Comparison of ENCODE assay signal across 17 cellular contexts in the genomic region with DNA sequence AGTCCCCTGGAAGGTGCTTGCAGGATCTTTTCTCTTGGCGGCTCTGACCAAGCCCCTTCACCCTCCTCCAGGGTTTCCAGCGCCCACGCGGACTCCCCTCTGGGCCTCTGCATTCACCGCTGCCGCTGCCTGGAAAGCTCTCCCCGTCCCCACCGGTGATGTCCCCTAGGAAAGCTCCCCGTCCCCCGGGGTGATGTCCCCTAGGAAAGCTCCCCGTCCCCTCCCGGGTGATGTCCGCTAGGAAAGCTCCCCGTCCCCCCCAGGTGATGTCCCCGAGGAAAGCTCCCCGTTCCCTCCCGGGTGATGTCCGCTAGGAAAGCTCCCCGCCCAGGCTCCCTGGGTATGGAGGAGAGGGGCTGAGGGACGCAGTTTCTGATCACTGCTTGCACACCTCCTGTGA. TPM values are rescaled to one million over a fixed set of nuclear protein-coding genes. Genes with fewer than 3 reads are reported as not detected.
A peak's percentile ranks its signal among the peaks of the same experiment; 100 is the strongest.
DNase-seq lines count a peak whose midpoint lies in the region; ATAC-seq lines count a peak whose summit lies in the region.
"Had no signal": no experiment of that assay in that cellular context is flagged by ENCODE, and none has a peak within 500 bp of the region (broad histone marks: within the 10 kb centered on the region; RNA-seq: fewer than 3 reads in every experiment).

No MANE protein-coding gene starts in this region.

- no peaks in the 10 kb centered on the region for H3K9me3 Mint-ChIP-seq in activated CD4-positive, alpha-beta memory T cell treated with anti-CD3 and anti-CD28 coated beads, Interleukin-2, amount 10 ng/mL, durations not matched to agents 7 days and 5 days
- H3K9me3 Mint-ChIP-seq in activated CD4-positive, alpha-beta memory T cell treated with anti-CD3 and anti-CD28 coated beads for 36 hours, result no peaks in the 10 kb centered on the region
- H3K9me3 Mint-ChIP-seq in CD4-positive, alpha-beta memory T cell, result peaks cover 0 to 2% (median 0%) of the 10 kb centered on the region in 8 donors
- H3K9me3 Mint-ChIP-seq in activated naive CD8-positive, alpha-beta T cell treated with anti-CD3 and anti-CD28 coated beads for 36 hours, result no peaks in the 10 kb centered on the region
- peaks cover 0 to 4% (median 0%) of the 10 kb centered on the region in 11 donors for H3K9me3 Mint-ChIP-seq in naive thymus-derived CD4-positive, alpha-beta T cell
- H3K9me3 Mint-ChIP-seq: activated T-cell treated with anti-CD3 and anti-CD28 coated beads, Interleukin-2, amount 50 U/mL, for 4 hours; naive B cell had no signal

- H3K27me3 Mint-ChIP-seq in activated CD4-positive, alpha-beta memory T cell treated with anti-CD3 and anti-CD28 coated beads, Interleukin-2, amount 10 ng/mL, durations not matched to agents 7 days and 5 days, result no peaks in the 10 kb centered on the region
- H3K27me3 Mint-ChIP-seq in activated CD4-positive, alpha-beta memory T cell treated with anti-CD3 and anti-CD28 coated beads for 36 hours, result no peaks in the 10 kb centered on the region
- no peaks in the 10 kb centered on the region for H3K27me3 Mint-ChIP-seq in CD4-positive, alpha-beta memory T cell
- no peaks in the 10 kb centered on the region for H3K27me3 Mint-ChIP-seq in activated naive CD8-positive, alpha-beta T cell treated with anti-CD3 and anti-CD28 coated beads for 36 hours
- H3K27me3 Mint-ChIP-seq in naive thymus-derived CD4-positive, alpha-beta T cell, result no peaks in the 10 kb centered on the region
- H3K27me3 Mint-ChIP-seq: naive B cell had no signal

- intact Hi-C loops in activated CD4-positive, alpha-beta memory T cell treated with anti-CD3 and anti-CD28 coated beads for 36 hours (cut with micrococcal nuclease), result no loop called here
- intact Hi-C loops in CD4-positive, alpha-beta memory T cell (cut with micrococcal nuclease), result no loop called here
- intact Hi-C loops in naive thymus-derived CD4-positive, alpha-beta T cell (cut with micrococcal nuclease), result no loop called here

- ATAC-seq in naive thymus-derived CD4-positive, alpha-beta T cell, result no peak
- no peak for ATAC-seq in HG03108 (IDR thresholded peaks at IDR 0.05; ENCODE audit: unreplicated experiment)
- no peak for ATAC-seq in HG02885 (IDR thresholded peaks at IDR 0.05; ENCODE audit: poor library complexity, unreplicated experiment)

- peak overlapping the region; percentile 99 for H3K27ac Mint-ChIP-seq in activated CD4-positive, alpha-beta memory T cell treated with anti-CD3 and anti-CD28 coated beads, Interleukin-2, amount 10 ng/mL, durations not matched to agents 7 days and 5 days
- no peak overlapping the region for H3K27ac Mint-ChIP-seq in activated CD4-positive, alpha-beta memory T cell treated with anti-CD3 and anti-CD28 coated beads for 36 hours
- peak overlapping the region; percentile 25 to 93 (median 88) for H3K27ac Mint-ChIP-seq in CD4-positive, alpha-beta memory T cell
- peak overlapping the region; percentile 88 for H3K27ac Mint-ChIP-seq in activated naive CD8-positive, alpha-beta T cell treated with anti-CD3 and anti-CD28 coated beads for 36 hours
- H3K27ac Mint-ChIP-seq in naive thymus-derived CD4-positive, alpha-beta T cell, result peak overlapping the region; percentile 8 to 94 (median 81)
- H3K27ac Mint-ChIP-seq: B cell had no signal

- no peak for DNase-seq in activated CD4-positive, alpha-beta memory T cell treated with anti-CD3 and anti-CD28 coated beads, Interleukin-2, amount 10 ng/mL, durations not matched to agents 7 days and 5 days
- no peak for DNase-seq in activated CD4-positive, alpha-beta memory T cell treated with anti-CD3 and anti-CD28 coated beads for 36 hours
- DNase-seq in CD4-positive, alpha-beta memory T cell, result no peak
- DNase-seq in activated naive CD8-positive, alpha-beta T cell treated with anti-CD3 and anti-CD28 coated beads for 36 hours, result no peak
- DNase-seq in naive thymus-derived CD4-positive, alpha-beta T cell, result peak in 1 of 9 donors; percentile 5
- DNase-seq in HuH-7 (ENCODE audit: low spot score), result no peak
- DNase-seq: activated CD4-positive, alpha-beta T cell treated with anti-CD3 and anti-CD28 coated beads, Interleukin-2, amount 50 U/mL, for 1 hour; activated T-cell treated with anti-CD3 and anti-CD28 coated beads, Interleukin-2, amount 50 U/mL, for 4 hours; mesenchymal stem cell; NCI-H226 had no signal

- H3K4me1 Mint-ChIP-seq in activated CD4-positive, alpha-beta memory T cell treated with anti-CD3 and anti-CD28 coated beads, Interleukin-2, amount 10 ng/mL, durations not matched to agents 7 days and 5 days, result peaks cover 71% of the 10 kb centered on the region
- peaks cover 50% of the 10 kb centered on the region for H3K4me1 Mint-ChIP-seq in activated CD4-positive, alpha-beta memory T cell treated with anti-CD3 and anti-CD28 coated beads for 36 hours (ENCODE audit: low read depth)
- peaks cover 44 to 81% (median 60%) of the 10 kb centered on the region in 4 donors for H3K4me1 Mint-ChIP-seq in CD4-positive, alpha-beta memory T cell
- H3K4me1 Mint-ChIP-seq in activated naive CD8-positive, alpha-beta T cell treated with anti-CD3 and anti-CD28 coated beads for 36 hours, result peaks cover 46% of the 10 kb centered on the region
- peaks cover 47 to 71% (median 60%) of the 10 kb centered on the region in 7 donors for H3K4me1 Mint-ChIP-seq in naive thymus-derived CD4-positive, alpha-beta T cell

- no peaks in the 10 kb centered on the region for H3K27me3 ChIP-seq in CD4-positive, alpha-beta memory T cell (ENCODE audit: insufficient read depth, low read length)
- no peaks in the 10 kb centered on the region for H3K27me3 ChIP-seq in naive thymus-derived CD4-positive, alpha-beta T cell (ENCODE audit: control insufficient read depth in 2 of 2, insufficient read depth in 2 of 2, low read length in 2 of 2)
- H3K27me3 ChIP-seq: pancreas had no signal

- POLR2A ChIA-PET in activated CD4-positive, alpha-beta memory T cell treated with anti-CD3 and anti-CD28 coated beads, Interleukin-2, amount 10 ng/mL, durations not matched to agents 7 days and 5 days (lab: Charles Lee), result interaction anchor here (0.8 to 8.6 kb wide), 11 partner anchors 10 to 95 kb away, joined by 3 to 119 read pairs (median 6); partner anchors contain the start of genes COX5B and ZAP70
- POLR2A ChIA-PET in activated CD4-positive, alpha-beta memory T cell treated with anti-CD3 and anti-CD28 coated beads for 36 hours (lab: Charles Lee), result interaction anchor here (1.1 to 4.4 kb wide), 4 partner anchors 13 to 28 kb away, joined by 3 to 26 read pairs (median 8); partner anchors contain the start of gene ZAP70
- POLR2A ChIA-PET in CD4-positive, alpha-beta memory T cell (lab: Charles Lee; ENCODE audit: partially characterized antibody), result interaction anchor here (0.8 to 14.2 kb wide), 9 partner anchors 11 to 78 kb away, joined by 3 to 284 read pairs (median 7); partner anchors contain the start of genes ACTR1B and ZAP70
- POLR2A ChIA-PET in naive thymus-derived CD4-positive, alpha-beta T cell (lab: Charles Lee), result interaction anchor here (0.6 to 2.8 kb wide), 7 partner anchors 11 to 59 kb away, joined by 3 to 8 read pairs (median 7); partner anchors contain the start of gene ZAP70

- H3K27ac ChIP-seq in CD4-positive, alpha-beta memory T cell (ENCODE audit: low read depth, low read length), result peak overlapping the region; percentile 48
- H3K27ac ChIP-seq in naive thymus-derived CD4-positive, alpha-beta T cell (ENCODE audit: low read depth, low read length), result peak overlapping the region; percentile 4
- H3K27ac ChIP-seq: A549, pancreas had no signal

- no peaks in the 10 kb centered on the region for H3K9me3 ChIP-seq in CD4-positive, alpha-beta memory T cell (ENCODE audit: control insufficient read depth in 1 of 2, low read length in 2 of 2)
- no peaks in the 10 kb centered on the region for H3K9me3 ChIP-seq in naive thymus-derived CD4-positive, alpha-beta T cell (ENCODE audit: control insufficient read depth in 2 of 3, low read length in 3 of 3)
- H3K9me3 ChIP-seq: A549, pancreas had no signal

- no peak overlapping the region for H3K4me3 Mint-ChIP-seq in activated CD4-positive, alpha-beta memory T cell treated with anti-CD3 and anti-CD28 coated beads, Interleukin-2, amount 10 ng/mL, durations not matched to agents 7 days and 5 days
- H3K4me3 Mint-ChIP-seq in activated CD4-positive, alpha-beta memory T cell treated with anti-CD3 and anti-CD28 coated beads for 36 hours, result no peak overlapping the region
- H3K4me3 Mint-ChIP-seq in CD4-positive, alpha-beta memory T cell, result peak overlapping the region in 1 of 8 donors; percentile 7
- no peak overlapping the region for H3K4me3 Mint-ChIP-seq in activated naive CD8-positive, alpha-beta T cell treated with anti-CD3 and anti-CD28 coated beads for 36 hours
- H3K4me3 Mint-ChIP-seq in naive thymus-derived CD4-positive, alpha-beta T cell, result peak overlapping the region in 1 of 10 donors; percentile 25
- H3K4me3 Mint-ChIP-seq: activated T-cell treated with anti-CD3 and anti-CD28 coated beads, Interleukin-2, amount 50 U/mL, for 4 hours; B cell; naive B cell had no signal

- CTCF ChIA-PET in activated CD4-positive, alpha-beta memory T cell treated with anti-CD3 and anti-CD28 coated beads, Interleukin-2, amount 10 ng/mL, durations not matched to agents 7 days and 5 days (lab: Charles Lee), result interaction anchor here (0.6 to 4.2 kb wide), 20 partner anchors 11 to 644 kb away, joined by 3 to 34 read pairs (median 6); partner anchors contain the start of gene ZAP70
- CTCF ChIA-PET in activated CD4-positive, alpha-beta memory T cell treated with anti-CD3 and anti-CD28 coated beads for 36 hours (lab: Charles Lee), result interaction anchor here (0.6 to 4.6 kb wide), 21 partner anchors 10 to 644 kb away, joined by 3 to 37 read pairs (median 5); partner anchors contain the start of genes ACTR1B and ZAP70
- CTCF ChIA-PET in CD4-positive, alpha-beta memory T cell (lab: Charles Lee; ENCODE audit: partially characterized antibody), result interaction anchor here (0.8 to 10.0 kb wide), 16 partner anchors 10 to 447 kb away, joined by 3 to 166 read pairs (median 6); partner anchors contain the start of gene ZAP70
- CTCF ChIA-PET in naive thymus-derived CD4-positive, alpha-beta T cell (lab: Charles Lee), result interaction anchor here (0.6 to 4.8 kb wide), 9 partner anchors 12 to 43 kb away, joined by 3 to 15 read pairs (median 3); no protein-coding TSS in a partner anchor

- peaks cover 39% of the 10 kb centered on the region for H3K36me3 ChIP-seq in CD4-positive, alpha-beta memory T cell (ENCODE audit: insufficient read depth, low read length)
- peaks cover 10 to 51% (median 13%) of the 10 kb centered on the region in 3 experiments for H3K36me3 ChIP-seq in naive thymus-derived CD4-positive, alpha-beta T cell (ENCODE audit: control insufficient read depth in 2 of 3, insufficient read depth in 3 of 3, low read length in 3 of 3)
- H3K36me3 ChIP-seq: pancreas had no signal

- H3K4me1 ChIP-seq in CD4-positive, alpha-beta memory T cell (ENCODE audit: insufficient read depth, low read length), result peaks cover 61% of the 10 kb centered on the region
- peaks cover 20 to 61% of the 10 kb centered on the region in 2 donors for H3K4me1 ChIP-seq in naive thymus-derived CD4-positive, alpha-beta T cell (ENCODE audit: control insufficient read depth in 2 of 2, insufficient read depth in 2 of 2, low read length in 2 of 2)
- H3K4me1 ChIP-seq: A549, pancreas had no signal

- peaks cover 68% of the 10 kb centered on the region for H3K36me3 Mint-ChIP-seq in activated CD4-positive, alpha-beta memory T cell treated with anti-CD3 and anti-CD28 coated beads, Interleukin-2, amount 10 ng/mL, durations not matched to agents 7 days and 5 days (ENCODE audit: low read depth)
- H3K36me3 Mint-ChIP-seq in activated CD4-positive, alpha-beta memory T cell treated with anti-CD3 and anti-CD28 coated beads for 36 hours, result peaks cover 35% of the 10 kb centered on the region
- peaks cover 33 to 49% of the 10 kb centered on the region in 2 donors for H3K36me3 Mint-ChIP-seq in CD4-positive, alpha-beta memory T cell
- peaks cover 49% of the 10 kb centered on the region for H3K36me3 Mint-ChIP-seq in activated naive CD8-positive, alpha-beta T cell treated with anti-CD3 and anti-CD28 coated beads for 36 hours
- H3K36me3 Mint-ChIP-seq in naive thymus-derived CD4-positive, alpha-beta T cell, result peaks cover 12 to 50% (median 24%) of the 10 kb centered on the region in 5 donors

- H3K4me3 ChIP-seq in CD4-positive, alpha-beta memory T cell (ENCODE audit: low read length in 2 of 2), result no peak overlapping the region
- no peak overlapping the region for H3K4me3 ChIP-seq in naive thymus-derived CD4-positive, alpha-beta T cell (ENCODE audit: low read length)
- H3K4me3 ChIP-seq: A549 had no signal

RNA-seq across cellular contexts. Expression of gene ZAP70, which starts 27.9 kb away (rescaled TPM):
- total RNA-seq in activated CD4-positive, alpha-beta memory T cell treated with anti-CD3 and anti-CD28 coated beads, Interleukin-2, amount 10 ng/mL, durations not matched to agents 7 days and 5 days, result 100 to 1,000 TPM; 283 TPM
- total RNA-seq in activated CD4-positive, alpha-beta memory T cell treated with anti-CD3 and anti-CD28 coated beads for 36 hours, result 100 to 1,000 TPM; 160 to 166 TPM
- total RNA-seq in CD4-positive, alpha-beta memory T cell, result 100 to 1,000 TPM; 404 to 419 TPM
- 100 to 1,000 TPM; 140 to 149 TPM for polyA plus RNA-seq in CD4-positive, alpha-beta memory T cell
- total RNA-seq in activated naive CD8-positive, alpha-beta T cell treated with anti-CD3 and anti-CD28 coated beads for 36 hours, result 100 to 1,000 TPM; 198 to 204 TPM
- total RNA-seq in naive thymus-derived CD4-positive, alpha-beta T cell, result 100 to 1,000 TPM; 354 to 432 (median 382) TPM
- 100 to 1,000 TPM; 105 to 166 TPM for polyA plus RNA-seq in naive thymus-derived CD4-positive, alpha-beta T cell
- total RNA-seq: fibroblast of lung had no signal
- polyA plus RNA-seq: fibroblast of lung had no signal
